In the genomic region with DNA sequence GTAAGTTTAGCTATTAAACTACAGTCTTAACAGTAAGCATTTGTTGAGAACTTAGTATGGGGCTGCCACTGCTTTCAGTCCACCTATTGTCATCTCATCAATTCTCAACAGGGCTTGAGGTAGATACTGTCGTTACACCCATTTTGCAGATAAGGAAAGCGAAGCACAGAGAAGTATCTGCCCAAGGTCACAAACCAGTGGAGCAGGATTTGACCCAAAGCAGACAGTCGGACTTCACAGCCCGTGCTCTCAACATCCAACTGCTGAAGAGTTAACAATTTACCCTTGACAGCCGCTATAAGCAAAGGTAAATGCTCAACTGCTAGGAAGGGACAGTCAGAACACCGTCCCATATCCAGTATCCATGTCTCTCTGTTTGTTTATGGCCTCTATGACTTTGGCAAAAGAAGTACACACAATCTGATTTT, we compare ENCODE assay signal across 1 cellular context.
A peak's percentile ranks its signal among the peaks of the same experiment; 100 is the strongest.
TF ChIP-seq lines count a peak whose summit lies in the region.

No MANE protein-coding gene starts in this region.

TF ChIP-seq in HEK293, 187 proteins besides CTCF, POLR2A, EP300 and RAD21 (continued from another document):
- TF ChIP-seq YY1 (tag by site-specific recombination; IDR thresholded peaks at IDR 0.05) (no peak), ZNF596 (tag by site-specific recombination; IDR thresholded peaks at IDR 0.05) (no peak), SP7 (tag by site-specific recombination; IDR thresholded peaks at IDR 0.05) (no peak), ZBTB7A (tag by site-specific recombination; IDR thresholded peaks at IDR 0.05; ENCODE audit: low read depth) (no peak), ZNF768 (tag by site-specific recombination; IDR thresholded peaks at IDR 0.05) (0 out of 2 replicates have a peak, but pooled peaks have one; percentile 50), GLIS2 (tag by site-specific recombination; IDR thresholded peaks at IDR 0.05) (no peak), ZNF510 (tag by site-specific recombination; IDR thresholded peaks at IDR 0.05; ENCODE audit: insufficient replicate concordance) (no peak), ZNF610 (tag by site-specific recombination; IDR thresholded peaks at IDR 0.05; ENCODE audit: borderline replicate concordance) (no peak), ZNF174 (tag by site-specific recombination; IDR thresholded peaks at IDR 0.05) (no peak), ZNF214 (tag by site-specific recombination; IDR thresholded peaks at IDR 0.05; ENCODE audit: borderline replicate concordance) (no peak), ZNF311 (tag by site-specific recombination; IDR thresholded peaks at IDR 0.05; ENCODE audit: borderline replicate concordance) (no peak), ZNF624 (tag by site-specific recombination; IDR thresholded peaks at IDR 0.05) (no peak), ZNF202 (tag by site-specific recombination; IDR thresholded peaks at IDR 0.05; ENCODE audit: borderline replicate concordance) (no peak), ZBTB1 (tag by site-specific recombination; IDR thresholded peaks at IDR 0.05) (no peak), TRIM28 (IDR thresholded peaks at IDR 0.05; ENCODE audit: borderline replicate concordance, low read length) (no peak), RBAK (tag by site-specific recombination; IDR thresholded peaks at IDR 0.05) (no peak), SCRT1 (tag by site-specific recombination; IDR thresholded peaks at IDR 0.05; ENCODE audit: borderline replicate concordance) (no peak), ZNF670 (tag by site-specific recombination; IDR thresholded peaks at IDR 0.05; ENCODE audit: low read depth) (no peak), ZNF677 (tag by site-specific recombination; IDR thresholded peaks at IDR 0.05) (no peak), ZBTB20 (tag by site-specific recombination; IDR thresholded peaks at IDR 0.05) (peak; percentile 52)
- TF ChIP-seq, protein P1, sequence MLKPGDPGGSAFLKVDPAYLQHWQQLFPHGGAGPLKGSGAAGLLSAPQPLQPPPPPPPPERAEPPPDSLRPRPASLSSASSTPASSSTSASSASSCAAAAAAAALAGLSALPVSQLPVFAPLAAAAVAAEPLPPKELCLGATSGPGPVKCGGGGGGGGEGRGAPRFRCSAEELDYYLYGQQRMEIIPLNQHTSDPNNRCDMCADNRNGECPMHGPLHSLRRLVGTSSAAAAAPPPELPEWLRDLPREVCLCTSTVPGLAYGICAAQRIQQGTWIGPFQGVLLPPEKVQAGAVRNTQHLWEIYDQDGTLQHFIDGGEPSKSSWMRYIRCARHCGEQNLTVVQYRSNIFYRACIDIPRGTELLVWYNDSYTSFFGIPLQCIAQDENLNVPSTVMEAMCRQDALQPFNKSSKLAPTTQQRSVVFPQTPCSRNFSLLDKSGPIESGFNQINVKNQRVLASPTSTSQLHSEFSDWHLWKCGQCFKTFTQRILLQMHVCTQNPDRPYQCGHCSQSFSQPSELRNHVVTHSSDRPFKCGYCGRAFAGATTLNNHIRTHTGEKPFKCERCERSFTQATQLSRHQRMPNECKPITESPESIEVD (tag by site-specific recombination; IDR thresholded peaks at IDR 0.05): no peak
- TF ChIP-seq, protein P2, sequence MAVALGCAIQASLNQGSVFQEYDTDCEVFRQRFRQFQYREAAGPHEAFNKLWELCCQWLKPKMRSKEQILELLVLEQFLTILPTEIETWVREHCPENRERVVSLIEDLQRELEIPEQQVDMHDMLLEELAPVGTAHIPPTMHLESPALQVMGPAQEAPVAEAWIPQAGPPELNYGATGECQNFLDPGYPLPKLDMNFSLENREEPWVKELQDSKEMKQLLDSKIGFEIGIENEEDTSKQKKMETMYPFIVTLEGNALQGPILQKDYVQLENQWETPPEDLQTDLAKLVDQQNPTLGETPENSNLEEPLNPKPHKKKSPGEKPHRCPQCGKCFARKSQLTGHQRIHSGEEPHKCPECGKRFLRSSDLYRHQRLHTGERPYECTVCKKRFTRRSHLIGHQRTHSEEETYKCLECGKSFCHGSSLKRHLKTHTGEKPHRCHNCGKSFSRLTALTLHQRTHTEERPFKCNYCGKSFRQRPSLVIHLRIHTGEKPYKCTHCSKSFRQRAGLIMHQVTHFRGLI (tag by site-specific recombination; IDR thresholded peaks at IDR 0.05): no peak
- TF ChIP-seq, protein P3, sequence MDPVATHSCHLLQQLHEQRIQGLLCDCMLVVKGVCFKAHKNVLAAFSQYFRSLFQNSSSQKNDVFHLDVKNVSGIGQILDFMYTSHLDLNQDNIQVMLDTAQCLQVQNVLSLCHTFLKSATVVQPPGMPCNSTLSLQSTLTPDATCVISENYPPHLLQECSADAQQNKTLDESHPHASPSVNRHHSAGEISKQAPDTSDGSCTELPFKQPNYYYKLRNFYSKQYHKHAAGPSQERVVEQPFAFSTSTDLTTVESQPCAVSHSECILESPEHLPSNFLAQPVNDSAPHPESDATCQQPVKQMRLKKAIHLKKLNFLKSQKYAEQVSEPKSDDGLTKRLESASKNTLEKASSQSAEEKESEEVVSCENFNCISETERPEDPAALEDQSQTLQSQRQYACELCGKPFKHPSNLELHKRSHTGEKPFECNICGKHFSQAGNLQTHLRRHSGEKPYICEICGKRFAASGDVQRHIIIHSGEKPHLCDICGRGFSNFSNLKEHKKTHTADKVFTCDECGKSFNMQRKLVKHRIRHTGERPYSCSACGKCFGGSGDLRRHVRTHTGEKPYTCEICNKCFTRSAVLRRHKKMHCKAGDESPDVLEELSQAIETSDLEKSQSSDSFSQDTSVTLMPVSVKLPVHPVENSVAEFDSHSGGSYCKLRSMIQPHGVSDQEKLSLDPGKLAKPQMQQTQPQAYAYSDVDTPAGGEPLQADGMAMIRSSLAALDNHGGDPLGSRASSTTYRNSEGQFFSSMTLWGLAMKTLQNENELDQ (tag by site-specific recombination; IDR thresholded peaks at IDR 0.05; ENCODE audit: low read depth): no peak
- TF ChIP-seq, protein P4, sequence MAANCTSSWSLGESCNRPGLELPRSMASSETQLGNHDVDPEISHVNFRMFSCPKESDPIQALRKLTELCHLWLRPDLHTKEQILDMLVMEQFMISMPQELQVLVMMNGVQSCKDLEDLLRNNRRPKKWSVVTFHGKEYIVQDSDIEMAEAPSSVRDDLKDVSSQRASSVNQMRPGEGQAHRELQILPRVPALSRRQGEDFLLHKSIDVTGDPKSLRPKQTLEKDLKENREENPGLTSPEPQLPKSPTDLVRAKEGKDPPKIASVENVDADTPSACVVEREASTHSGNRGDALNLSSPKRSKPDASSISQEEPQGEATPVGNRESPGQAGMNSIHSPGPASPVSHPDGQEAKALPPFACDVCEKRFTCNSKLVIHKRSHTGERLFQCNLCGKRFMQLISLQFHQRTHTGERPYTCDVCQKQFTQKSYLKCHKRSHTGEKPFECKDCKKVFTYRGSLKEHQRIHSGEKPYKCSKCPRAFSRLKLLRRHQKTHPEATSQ (tag by site-specific recombination; IDR thresholded peaks at IDR 0.05): no peak
- TF ChIP-seq, protein P5, sequence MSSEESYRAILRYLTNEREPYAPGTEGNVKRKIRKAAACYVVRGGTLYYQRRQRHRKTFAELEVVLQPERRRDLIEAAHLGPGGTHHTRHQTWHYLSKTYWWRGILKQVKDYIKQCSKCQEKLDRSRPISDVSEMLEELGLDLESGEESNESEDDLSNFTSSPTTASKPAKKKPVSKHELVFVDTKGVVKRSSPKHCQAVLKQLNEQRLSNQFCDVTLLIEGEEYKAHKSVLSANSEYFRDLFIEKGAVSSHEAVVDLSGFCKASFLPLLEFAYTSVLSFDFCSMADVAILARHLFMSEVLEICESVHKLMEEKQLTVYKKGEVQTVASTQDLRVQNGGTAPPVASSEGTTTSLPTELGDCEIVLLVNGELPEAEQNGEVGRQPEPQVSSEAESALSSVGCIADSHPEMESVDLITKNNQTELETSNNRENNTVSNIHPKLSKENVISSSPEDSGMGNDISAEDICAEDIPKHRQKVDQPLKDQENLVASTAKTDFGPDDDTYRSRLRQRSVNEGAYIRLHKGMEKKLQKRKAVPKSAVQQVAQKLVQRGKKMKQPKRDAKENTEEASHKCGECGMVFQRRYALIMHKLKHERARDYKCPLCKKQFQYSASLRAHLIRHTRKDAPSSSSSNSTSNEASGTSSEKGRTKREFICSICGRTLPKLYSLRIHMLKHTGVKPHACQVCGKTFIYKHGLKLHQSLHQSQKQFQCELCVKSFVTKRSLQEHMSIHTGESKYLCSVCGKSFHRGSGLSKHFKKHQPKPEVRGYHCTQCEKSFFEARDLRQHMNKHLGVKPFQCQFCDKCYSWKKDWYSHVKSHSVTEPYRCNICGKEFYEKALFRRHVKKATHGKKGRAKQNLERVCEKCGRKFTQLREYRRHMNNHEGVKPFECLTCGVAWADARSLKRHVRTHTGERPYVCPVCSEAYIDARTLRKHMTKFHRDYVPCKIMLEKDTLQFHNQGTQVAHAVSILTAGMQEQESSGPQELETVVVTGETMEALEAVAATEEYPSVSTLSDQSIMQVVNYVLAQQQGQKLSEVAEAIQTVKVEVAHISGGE (tag by site-specific recombination; conservative IDR thresholded peaks at IDR 0.05; ENCODE audit: low read depth): no peak
- TF ChIP-seq, protein P6, sequence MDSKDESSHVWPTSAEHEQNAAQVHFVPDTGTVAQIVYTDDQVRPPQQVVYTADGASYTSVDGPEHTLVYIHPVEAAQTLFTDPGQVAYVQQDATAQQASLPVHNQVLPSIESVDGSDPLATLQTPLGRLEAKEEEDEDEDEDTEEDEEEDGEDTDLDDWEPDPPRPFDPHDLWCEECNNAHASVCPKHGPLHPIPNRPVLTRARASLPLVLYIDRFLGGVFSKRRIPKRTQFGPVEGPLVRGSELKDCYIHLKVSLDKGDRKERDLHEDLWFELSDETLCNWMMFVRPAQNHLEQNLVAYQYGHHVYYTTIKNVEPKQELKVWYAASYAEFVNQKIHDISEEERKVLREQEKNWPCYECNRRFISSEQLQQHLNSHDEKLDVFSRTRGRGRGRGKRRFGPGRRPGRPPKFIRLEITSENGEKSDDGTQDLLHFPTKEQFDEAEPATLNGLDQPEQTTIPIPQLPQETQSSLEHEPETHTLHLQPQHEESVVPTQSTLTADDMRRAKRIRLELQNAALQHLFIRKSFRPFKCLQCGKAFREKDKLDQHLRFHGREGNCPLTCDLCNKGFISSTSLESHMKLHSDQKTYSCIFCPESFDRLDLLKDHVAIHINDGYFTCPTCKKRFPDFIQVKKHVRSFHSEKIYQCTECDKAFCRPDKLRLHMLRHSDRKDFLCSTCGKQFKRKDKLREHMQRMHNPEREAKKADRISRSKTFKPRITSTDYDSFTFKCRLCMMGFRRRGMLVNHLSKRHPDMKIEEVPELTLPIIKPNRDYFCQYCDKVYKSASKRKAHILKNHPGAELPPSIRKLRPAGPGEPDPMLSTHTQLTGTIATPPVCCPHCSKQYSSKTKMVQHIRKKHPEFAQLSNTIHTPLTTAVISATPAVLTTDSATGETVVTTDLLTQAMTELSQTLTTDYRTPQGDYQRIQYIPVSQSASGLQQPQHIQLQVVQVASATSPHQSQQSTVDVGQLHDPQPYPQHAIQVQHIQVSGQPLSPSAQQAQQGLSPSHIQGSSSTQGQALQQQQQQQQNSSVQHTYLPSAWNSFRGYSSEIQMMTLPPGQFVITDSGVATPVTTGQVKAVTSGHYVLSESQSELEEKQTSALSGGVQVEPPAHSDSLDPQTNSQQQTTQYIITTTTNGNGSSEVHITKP (tag by site-specific recombination; IDR thresholded peaks at IDR 0.05): 0 out of 2 replicates have a peak, but pooled peaks have one; percentile 8
- TF ChIP-seq, protein P7, sequence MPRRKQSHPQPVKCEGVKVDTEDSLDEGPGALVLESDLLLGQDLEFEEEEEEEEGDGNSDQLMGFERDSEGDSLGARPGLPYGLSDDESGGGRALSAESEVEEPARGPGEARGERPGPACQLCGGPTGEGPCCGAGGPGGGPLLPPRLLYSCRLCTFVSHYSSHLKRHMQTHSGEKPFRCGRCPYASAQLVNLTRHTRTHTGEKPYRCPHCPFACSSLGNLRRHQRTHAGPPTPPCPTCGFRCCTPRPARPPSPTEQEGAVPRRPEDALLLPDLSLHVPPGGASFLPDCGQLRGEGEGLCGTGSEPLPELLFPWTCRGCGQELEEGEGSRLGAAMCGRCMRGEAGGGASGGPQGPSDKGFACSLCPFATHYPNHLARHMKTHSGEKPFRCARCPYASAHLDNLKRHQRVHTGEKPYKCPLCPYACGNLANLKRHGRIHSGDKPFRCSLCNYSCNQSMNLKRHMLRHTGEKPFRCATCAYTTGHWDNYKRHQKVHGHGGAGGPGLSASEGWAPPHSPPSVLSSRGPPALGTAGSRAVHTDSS (tag by site-specific recombination; IDR thresholded peaks at IDR 0.05): 0 out of 2 replicates have a peak, but pooled peaks have one; percentile 5
- TF ChIP-seq, protein P8, sequence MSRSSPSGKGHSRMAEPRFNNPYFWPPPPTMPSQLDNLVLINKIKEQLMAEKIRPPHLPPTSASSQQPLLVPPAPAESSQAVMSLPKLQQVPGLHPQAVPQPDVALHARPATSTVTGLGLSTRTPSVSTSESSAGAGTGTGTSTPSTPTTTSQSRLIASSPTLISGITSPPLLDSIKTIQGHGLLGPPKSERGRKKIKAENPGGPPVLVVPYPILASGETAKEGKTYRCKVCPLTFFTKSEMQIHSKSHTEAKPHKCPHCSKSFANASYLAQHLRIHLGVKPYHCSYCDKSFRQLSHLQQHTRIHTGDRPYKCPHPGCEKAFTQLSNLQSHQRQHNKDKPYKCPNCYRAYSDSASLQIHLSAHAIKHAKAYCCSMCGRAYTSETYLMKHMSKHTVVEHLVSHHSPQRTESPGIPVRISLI (tag by site-specific recombination; IDR thresholded peaks at IDR 0.05): no peak
